Comparison of ENCODE assay signal across 31 cellular contexts in the genomic region with DNA sequence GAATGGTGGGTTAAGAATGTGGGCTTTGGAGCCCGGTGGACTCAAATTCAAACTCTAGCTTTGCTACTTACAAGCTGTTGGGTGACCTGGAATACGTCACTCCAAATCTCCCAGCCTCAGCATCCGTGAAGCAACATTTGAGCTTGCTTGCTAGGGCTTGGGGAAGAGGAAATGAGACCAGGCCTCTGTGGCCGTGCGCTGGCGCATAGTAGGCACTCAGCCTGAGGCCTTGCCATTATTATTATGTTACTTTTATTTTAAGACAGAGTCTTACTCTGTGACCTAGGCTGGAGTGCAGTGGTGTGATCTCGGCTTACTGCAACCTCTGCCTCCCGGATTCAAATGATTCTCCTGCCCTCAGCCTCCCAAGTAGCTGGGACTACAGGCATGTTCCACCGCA. TPM values are rescaled to one million over a fixed set of nuclear protein-coding genes. Genes with fewer than 3 reads are reported as not detected.
"Had no signal": no experiment of that assay in that cellular context is flagged by ENCODE, and none has a peak within 500 bp of the region (broad histone marks: within the 10 kb centered on the region; RNA-seq: fewer than 3 reads in every experiment).

No MANE protein-coding gene starts in this region.

- DNase-seq: activated B cell treated with CpG ODN at 0.5 μM for 24 hours; activated CD4-positive, alpha-beta memory T cell treated with anti-CD3 and anti-CD28 coated beads, Interleukin-2, amount 10 ng/mL, durations not matched to agents 7 days and 5 days; activated CD4-positive, alpha-beta T cell treated with anti-CD3 and anti-CD28 coated beads for 4 hours; activated CD4-positive, alpha-beta T cell treated with anti-CD3 and anti-CD28 coated beads, Interleukin-2, amount 10 ng/mL, durations not matched to agents 24 days and 14 days; activated CD4-positive, alpha-beta T cell treated with anti-CD3 and anti-CD28 coated beads, Interleukin-2, amount 50 U/mL, for 1 hour; activated CD4-positive, alpha-beta T cell treated with anti-CD3 and anti-CD28 coated beads, Interleukin-2, amount 50 U/mL, for 4 hours; activated CD4-positive, CD25-positive, alpha-beta regulatory T cell treated with anti-CD3 and anti-CD28 coated beads, Interleukin-2, amount 50 U/mL, for 72 hours; activated CD8-positive, alpha-beta memory T cell treated with anti-CD3 and anti-CD28 coated beads for 24 hours; activated CD8-positive, alpha-beta memory T cell treated with anti-CD3 and anti-CD28 coated beads, Interleukin-2, amount 10 ng/mL, durations not matched to agents 7 days and 5 days; activated CD8-positive, alpha-beta memory T cell treated with anti-CD3 and anti-CD28 coated beads, Interleukin-2, amount 50 U/mL, for 48 hours; activated CD8-positive, alpha-beta T cell treated with anti-CD3 and anti-CD28 coated beads, Interleukin-2, amount 10 ng/mL, durations not matched to agents 7 days and 5 days; activated effector memory CD4-positive, alpha-beta T cell treated with Interleukin-2 at 50 U/mL for 16 hours; activated gamma-delta T cell; activated naive CD4-positive, alpha-beta T cell treated with anti-CD3 and anti-CD28 coated beads, Interleukin-2, amount 10 ng/mL, durations not matched to agents 7 days and 5 days; activated naive CD4-positive, alpha-beta T cell treated with Interleukin-2 at 50 U/mL for 16 hours; activated naive CD8-positive, alpha-beta T cell treated with anti-CD3 and anti-CD28 coated beads, Interleukin-2, amount 10 ng/mL, durations not matched to agents 7 days and 5 days; activated naive CD8-positive, alpha-beta T cell treated with anti-CD3 and anti-CD28 coated beads, Interleukin-2, amount 50 U/mL, for 24 hours; activated T-cell treated with anti-CD3 and anti-CD28 coated beads, Interleukin-2, amount 50 U/mL, for 24 hours; activated T-cell treated with anti-CD3 and anti-CD28 coated beads, Interleukin-2, amount 50 U/mL, for 48 hours; amygdala; anterior cingulate cortex; caudate nucleus; cerebellar nuclear complex; T-helper 2 cell; T-helper 9 cell had no signal

- FAIRE-seq: bronchial epithelial cell, TTC549 had no signal

- ATAC-seq: activated CD8-positive, alpha-beta memory T cell treated with anti-CD3 and anti-CD28 coated beads, Interleukin-2, amount 10 ng/mL, durations not matched to agents 7 days and 5 days; activated CD8-positive, alpha-beta T cell treated with anti-CD3 and anti-CD28 coated beads, Interleukin-2, amount 10 ng/mL, durations not matched to agents 7 days and 5 days; activated naive CD8-positive, alpha-beta T cell treated with anti-CD3 and anti-CD28 coated beads, Interleukin-2, amount 50 U/mL, for 24 hours had no signal

- H3K4me3 ChIP-seq: ascending aorta, cardiac muscle cell had no signal

- H3K27ac ChIP-seq: ascending aorta, cardiac muscle cell, VCaP had no signal

- H3K4me1 ChIP-seq: ascending aorta had no signal

- H3K9me3 ChIP-seq: ascending aorta had no signal

- H3K36me3 ChIP-seq: cardiac muscle cell had no signal

- H3K27me3 ChIP-seq: ascending aorta, cardiac muscle cell had no signal

RNA-seq across cellular contexts. Expression of gene MFAP2, which starts 12.3 kb away (rescaled TPM):
- total RNA-seq: activated B cell treated with CpG ODN at 0.5 μM for 24 hours; activated CD4-positive, alpha-beta T cell treated with anti-CD3 and anti-CD28 coated beads, Interleukin-2, amount 10 ng/mL, durations not matched to agents 24 days and 14 days; activated CD8-positive, alpha-beta memory T cell treated with anti-CD3 and anti-CD28 coated beads, Interleukin-2, amount 10 ng/mL, durations not matched to agents 7 days and 5 days; activated CD8-positive, alpha-beta T cell treated with anti-CD3 and anti-CD28 coated beads, Interleukin-2, amount 10 ng/mL, durations not matched to agents 7 days and 5 days; activated naive CD8-positive, alpha-beta T cell treated with anti-CD3 and anti-CD28 coated beads, Interleukin-2, amount 10 ng/mL, durations not matched to agents 7 days and 5 days; activated T-helper 2 cell treated with anti-CD3 and anti-CD28 coated beads, Interferon-gamma antibody, Interleukin-2, Interleukin-4, amounts not matched to agents 10 μg/mL and 5 μg/mL and 100 μg/mL, durations not matched to agents 14 hours and 24 hours and 36 hours had no signal
